Comparison of ENCODE assay signal across 1 cellular context in the genomic region with DNA sequence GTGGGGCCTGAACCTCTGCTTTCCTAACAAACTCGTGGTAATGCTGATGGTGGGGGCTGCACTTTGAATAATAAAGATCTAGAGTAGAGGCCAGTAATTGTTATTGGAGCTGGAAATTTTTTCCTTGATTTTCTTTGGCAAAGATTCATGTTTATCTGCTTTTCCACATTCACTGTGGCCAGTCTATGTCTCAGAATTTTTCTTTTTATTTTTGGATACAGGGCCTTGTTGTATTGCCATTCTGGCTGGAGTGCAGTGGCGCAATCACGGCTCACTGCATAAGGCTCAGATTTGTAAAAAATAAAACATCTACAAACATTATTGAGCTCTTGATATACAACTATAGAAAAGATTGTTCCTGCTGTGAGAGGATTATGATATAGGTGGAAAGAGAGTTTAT.
TF ChIP-seq lines count a peak whose summit lies in the region.

No MANE protein-coding gene starts in this region.

TF ChIP-seq in GM23338, 12 proteins besides CTCF, POLR2A, EP300 and RAD21 (continued from another document):
- TF ChIP-seq, protein P1, sequence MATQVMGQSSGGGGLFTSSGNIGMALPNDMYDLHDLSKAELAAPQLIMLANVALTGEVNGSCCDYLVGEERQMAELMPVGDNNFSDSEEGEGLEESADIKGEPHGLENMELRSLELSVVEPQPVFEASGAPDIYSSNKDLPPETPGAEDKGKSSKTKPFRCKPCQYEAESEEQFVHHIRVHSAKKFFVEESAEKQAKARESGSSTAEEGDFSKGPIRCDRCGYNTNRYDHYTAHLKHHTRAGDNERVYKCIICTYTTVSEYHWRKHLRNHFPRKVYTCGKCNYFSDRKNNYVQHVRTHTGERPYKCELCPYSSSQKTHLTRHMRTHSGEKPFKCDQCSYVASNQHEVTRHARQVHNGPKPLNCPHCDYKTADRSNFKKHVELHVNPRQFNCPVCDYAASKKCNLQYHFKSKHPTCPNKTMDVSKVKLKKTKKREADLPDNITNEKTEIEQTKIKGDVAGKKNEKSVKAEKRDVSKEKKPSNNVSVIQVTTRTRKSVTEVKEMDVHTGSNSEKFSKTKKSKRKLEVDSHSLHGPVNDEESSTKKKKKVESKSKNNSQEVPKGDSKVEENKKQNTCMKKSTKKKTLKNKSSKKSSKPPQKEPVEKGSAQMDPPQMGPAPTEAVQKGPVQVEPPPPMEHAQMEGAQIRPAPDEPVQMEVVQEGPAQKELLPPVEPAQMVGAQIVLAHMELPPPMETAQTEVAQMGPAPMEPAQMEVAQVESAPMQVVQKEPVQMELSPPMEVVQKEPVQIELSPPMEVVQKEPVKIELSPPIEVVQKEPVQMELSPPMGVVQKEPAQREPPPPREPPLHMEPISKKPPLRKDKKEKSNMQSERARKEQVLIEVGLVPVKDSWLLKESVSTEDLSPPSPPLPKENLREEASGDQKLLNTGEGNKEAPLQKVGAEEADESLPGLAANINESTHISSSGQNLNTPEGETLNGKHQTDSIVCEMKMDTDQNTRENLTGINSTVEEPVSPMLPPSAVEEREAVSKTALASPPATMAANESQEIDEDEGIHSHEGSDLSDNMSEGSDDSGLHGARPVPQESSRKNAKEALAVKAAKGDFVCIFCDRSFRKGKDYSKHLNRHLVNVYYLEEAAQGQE (IDR thresholded peaks at IDR 0.05; ENCODE audit: unreplicated experiment): no peak
- no peak for TF ChIP-seq ZNF114 (CRISPR knock-in tag; IDR thresholded peaks at IDR 0.05)
- TF ChIP-seq POLR2AphosphoS5 (IDR thresholded peaks at IDR 0.05; ENCODE audit: low read depth): no peak
- no peak for TF ChIP-seq EZH2phosphoT487 (IDR thresholded peaks at IDR 0.05; ENCODE audit: unreplicated experiment)
- no peak for TF ChIP-seq JUNB (IDR thresholded peaks at IDR 0.05; ENCODE audit: unreplicated experiment)
- TF ChIP-seq STAT1 (IDR thresholded peaks at IDR 0.05; ENCODE audit: unreplicated experiment): no peak
- TF ChIP-seq CREB1 (CRISPR knock-in tag; IDR thresholded peaks at IDR 0.05; ENCODE audit: low read depth): no peak
- TF ChIP-seq NANOG (IDR thresholded peaks at IDR 0.05; ENCODE audit: borderline replicate concordance): no peak
- TF ChIP-seq ZNF331 (CRISPR knock-in tag; IDR thresholded peaks at IDR 0.05; ENCODE audit: low read depth): no peak
